Comparison of ENCODE assay signal across 10 cellular contexts in the genomic region with DNA sequence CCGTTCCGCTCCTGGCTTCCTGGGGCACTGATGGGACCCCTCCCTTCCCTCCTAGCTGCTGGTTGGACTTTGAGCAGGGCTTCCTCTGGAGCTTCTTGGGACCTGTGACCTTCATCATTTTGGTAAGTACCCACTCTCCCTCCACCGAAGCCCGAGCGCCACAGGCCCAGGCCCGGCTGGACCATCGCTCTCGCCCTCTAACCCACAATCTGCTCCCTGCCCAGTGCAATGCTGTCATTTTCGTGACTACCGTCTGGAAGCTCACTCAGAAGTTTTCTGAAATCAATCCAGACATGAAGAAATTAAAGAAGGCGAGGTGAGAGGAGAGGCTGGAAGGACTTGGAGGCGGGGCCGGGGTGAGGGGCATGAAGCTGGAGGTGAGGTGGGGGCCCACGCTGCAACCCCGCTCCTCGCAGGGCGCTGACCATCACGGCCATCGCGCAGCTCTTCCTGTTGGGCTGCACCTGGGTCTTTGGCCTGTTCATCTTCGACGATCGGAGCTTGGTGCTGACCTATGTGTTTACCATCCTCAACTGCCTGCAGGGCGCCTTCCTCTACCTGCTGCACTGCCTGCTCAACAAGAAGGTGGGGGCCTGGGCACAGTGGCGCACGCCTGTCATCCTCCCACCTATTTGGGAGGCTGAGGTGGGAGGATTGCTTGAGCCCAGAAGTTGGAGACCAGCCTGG. TPM values are rescaled to one million over a fixed set of nuclear protein-coding genes. Genes with fewer than 3 reads are reported as not detected.
DNase-seq lines count a peak whose midpoint lies in the region; ATAC-seq and TF ChIP-seq lines count a peak whose summit lies in the region.
"Had no signal": no experiment of that assay in that cellular context is flagged by ENCODE, and none has a peak within 500 bp of the region (broad histone marks: within the 10 kb centered on the region; RNA-seq: fewer than 3 reads in every experiment).

No MANE protein-coding gene starts in this region.

- H3K27me3 ChIP-seq in subcutaneous abdominal adipose tissue (ENCODE audit: control insufficient read depth in 5 of 5, insufficient read depth in 4 of 5, low read length in 5 of 5), result no peaks in the 10 kb centered on the region

- H3K27ac ChIP-seq in subcutaneous abdominal adipose tissue (ENCODE audit: low read depth, low read length), result peak overlapping the region; percentile 30

- H3K9ac ChIP-seq in subcutaneous abdominal adipose tissue (ENCODE audit: low read length in 5 of 5), result peak overlapping the region in 1 of 5 donors; percentile 35

- DNase-seq in activated T-cell treated with anti-CD3 and anti-CD28 coated beads, Interleukin-2, amount 50 U/mL, for 72 hours, result no peak
- no peak for DNase-seq in activated T-cell treated with anti-CD3 and anti-CD28 coated beads for 4 hours
- DNase-seq in T-helper 2 cell treated with Interferon-gamma antibody and Interleukin-4, amounts not matched to agents 5 μg/mL and 100 μg/mL, for 36 hours (ENCODE audit: low spot score), result no peak
- no peak for DNase-seq in glutamatergic neuron
- DNase-seq in RKO (ENCODE audit: low spot score), result no peak
- no peak for DNase-seq in DMS53 (lab: John Stamatoyannopoulos, UW)
- DNase-seq: NCI-H187 treated with DMSO at 0.1 percent for 48 hours had no signal

- ATAC-seq in activated T-cell treated with anti-CD3 and anti-CD28 coated beads, Interleukin-2, amount 50 U/mL, for 72 hours (replicated peaks in 1 of 2), result no peak
- ATAC-seq in GM18858 (IDR thresholded peaks at IDR 0.05; ENCODE audit: unreplicated experiment), result no peak

- no peak for TF ChIP-seq CTCF in glutamatergic neuron (IDR thresholded peaks at IDR 0.05; ENCODE audit: partially characterized antibody, unreplicated experiment)

- H3K4me1 ChIP-seq in subcutaneous abdominal adipose tissue (ENCODE audit: control insufficient read depth in 5 of 5, insufficient read depth in 5 of 5, low read length in 5 of 5), result peaks cover 0 to 19% (median 10%) of the 10 kb centered on the region in 5 donors

- H3K36me3 ChIP-seq in subcutaneous abdominal adipose tissue (ENCODE audit: control insufficient read depth in 5 of 5, insufficient read depth in 5 of 5, low read length in 5 of 5), result peaks cover 0 to 93% (median 73%) of the 10 kb centered on the region in 5 donors

- no peaks in the 10 kb centered on the region for H3K27me3 Mint-ChIP-seq in activated T-cell treated with anti-CD3 and anti-CD28 coated beads, Interleukin-2, amount 50 U/mL, for 72 hours (ENCODE audit: low read depth)
- no peaks in the 10 kb centered on the region for H3K27me3 Mint-ChIP-seq in T-helper 2 cell treated with Interferon-gamma antibody and Interleukin-4, amounts not matched to agents 5 μg/mL and 100 μg/mL, for 36 hours (ENCODE audit: low read depth)
- peaks cover 7% of the 10 kb centered on the region for H3K27me3 Mint-ChIP-seq in glutamatergic neuron (ENCODE audit: unreplicated experiment)

- H3K4me3 ChIP-seq in subcutaneous abdominal adipose tissue (ENCODE audit: low read depth in 1 of 5, low read length in 5 of 5), result no peak overlapping the region
- H3K4me3 ChIP-seq: lung had no signal

- H3K4me1 Mint-ChIP-seq in activated T-cell treated with anti-CD3 and anti-CD28 coated beads, Interleukin-2, amount 50 U/mL, for 72 hours (ENCODE audit: low read depth), result peaks cover 28% of the 10 kb centered on the region
- H3K4me1 Mint-ChIP-seq in T-helper 2 cell treated with Interferon-gamma antibody and Interleukin-4, amounts not matched to agents 5 μg/mL and 100 μg/mL, for 36 hours (ENCODE audit: low read depth), result peaks cover 2% of the 10 kb centered on the region
- peaks cover 4% of the 10 kb centered on the region for H3K4me1 Mint-ChIP-seq in glutamatergic neuron (ENCODE audit: low read depth, unreplicated experiment)

- peak overlapping the region in 1 of 2 donors; percentile 40 for H3K4me3 Mint-ChIP-seq in activated T-cell treated with anti-CD3 and anti-CD28 coated beads, Interleukin-2, amount 50 U/mL, for 72 hours
- H3K4me3 Mint-ChIP-seq in T-helper 2 cell treated with Interferon-gamma antibody and Interleukin-4, amounts not matched to agents 5 μg/mL and 100 μg/mL, for 36 hours, result no peak overlapping the region
- no peak overlapping the region for H3K4me3 Mint-ChIP-seq in glutamatergic neuron (ENCODE audit: unreplicated experiment)

- H3K27ac Mint-ChIP-seq in activated T-cell treated with anti-CD3 and anti-CD28 coated beads, Interleukin-2, amount 50 U/mL, for 72 hours, result peak overlapping the region; percentile 83
- H3K27ac Mint-ChIP-seq in T-helper 2 cell treated with Interferon-gamma antibody and Interleukin-4, amounts not matched to agents 5 μg/mL and 100 μg/mL, for 36 hours, result peak overlapping the region; percentile 55
- peak overlapping the region; percentile 36 for H3K27ac Mint-ChIP-seq in glutamatergic neuron (ENCODE audit: unreplicated experiment)

- peaks cover 21 to 49% of the 10 kb centered on the region in 2 donors for H3K36me3 Mint-ChIP-seq in activated T-cell treated with anti-CD3 and anti-CD28 coated beads, Interleukin-2, amount 50 U/mL, for 72 hours (ENCODE audit: insufficient read depth in 2 of 2)
- H3K36me3 Mint-ChIP-seq in T-helper 2 cell treated with Interferon-gamma antibody and Interleukin-4, amounts not matched to agents 5 μg/mL and 100 μg/mL, for 36 hours (ENCODE audit: low read depth), result peaks cover 73% of the 10 kb centered on the region
- no peaks in the 10 kb centered on the region for H3K36me3 Mint-ChIP-seq in glutamatergic neuron (ENCODE audit: unreplicated experiment)

- H3K9me3 ChIP-seq in subcutaneous abdominal adipose tissue (ENCODE audit: control insufficient read depth in 5 of 5, low read length in 5 of 5), result no peaks in the 10 kb centered on the region

- no peaks in the 10 kb centered on the region for H3K9me3 Mint-ChIP-seq in activated T-cell treated with anti-CD3 and anti-CD28 coated beads, Interleukin-2, amount 50 U/mL, for 72 hours
- H3K9me3 Mint-ChIP-seq in T-helper 2 cell treated with Interferon-gamma antibody and Interleukin-4, amounts not matched to agents 5 μg/mL and 100 μg/mL, for 36 hours, result no peaks in the 10 kb centered on the region
- H3K9me3 Mint-ChIP-seq in glutamatergic neuron (ENCODE audit: unreplicated experiment), result peaks cover 3% of the 10 kb centered on the region

RNA-seq across cellular contexts. Expression of gene DDX39A, which starts 12.4 kb away (rescaled TPM):
- total RNA-seq in activated T-cell treated with anti-CD3 and anti-CD28 coated beads, Interleukin-2, amount 50 U/mL, for 72 hours, result 100 to 1,000 TPM; 225 to 236 TPM
- 103 TPM for total RNA-seq in glutamatergic neuron (ENCODE audit: unreplicated experiment)

RNA-seq across cellular contexts. Expression of gene ADGRE5, which starts 25.5 kb away (rescaled TPM):
- 100 to 1,000 TPM; 316 to 369 TPM for total RNA-seq in activated T-cell treated with anti-CD3 and anti-CD28 coated beads, Interleukin-2, amount 50 U/mL, for 72 hours
- 4.0 TPM for total RNA-seq in glutamatergic neuron (ENCODE audit: unreplicated experiment)

RNA-seq across cellular contexts. Expression of gene PKN1, which starts 26.3 kb away (rescaled TPM):
- total RNA-seq in activated T-cell treated with anti-CD3 and anti-CD28 coated beads, Interleukin-2, amount 50 U/mL, for 72 hours, result 100 to 1,000 TPM; 239 to 278 TPM
- 117 TPM for total RNA-seq in glutamatergic neuron (ENCODE audit: unreplicated experiment)

Comparison
In these comparisons a context has a peak if more than half of its experiments do, and no peak if none do; other contexts are left out.
1. RNA of gene ADGRE5, which starts 25.5 kb away (total RNA-seq): 316 to 369 TPM in activated T-cell treated with anti-CD3 and anti-CD28 coated beads, Interleukin-2, amount 50 U/mL, for 72 hours; 4.0 TPM in glutamatergic neuron (single experiment); every median in the first group is over 10 times any median in the second.
2. Peak in every context shown above with its lines, with median percentiles within 50 percentile points of each other: H3K27ac Mint-ChIP-seq.